ENCODE assay signal across 21 cellular contexts in the genomic region with DNA sequence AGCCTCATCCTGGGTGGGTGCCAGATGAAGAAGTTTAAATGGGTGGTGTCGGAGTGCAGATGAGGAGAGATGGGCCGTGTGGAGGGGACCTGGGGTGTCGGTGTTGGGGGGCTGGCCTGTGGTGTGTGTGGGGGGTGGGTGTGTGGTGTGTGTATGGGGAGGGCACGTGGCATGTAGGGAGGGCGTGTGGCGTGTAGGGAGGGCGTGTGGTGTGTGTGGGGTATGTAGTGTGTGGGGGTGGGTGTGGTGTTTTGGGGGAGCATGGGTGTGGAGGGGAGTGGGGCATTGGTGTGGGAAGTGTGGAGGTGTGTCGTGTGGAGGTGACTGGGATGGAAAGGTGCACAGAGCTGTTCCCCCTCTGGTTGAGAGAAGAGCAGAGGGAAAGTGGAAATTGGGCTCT. TPM values are rescaled to one million over a fixed set of nuclear protein-coding genes. Genes with fewer than 3 reads are reported as not detected.
DNase-seq lines count a peak whose midpoint lies in the region; ATAC-seq and TF ChIP-seq lines count a peak whose summit lies in the region.
"Had no signal": no experiment of that assay in that cellular context is flagged by ENCODE, and none has a peak within 500 bp of the region (broad histone marks: within the 10 kb centered on the region; RNA-seq: fewer than 3 reads in every experiment).

No MANE protein-coding gene starts in this region.

- H3K36me3 ChIP-seq in HEK293 (ENCODE audit: control insufficient read depth in 2 of 2, insufficient read depth in 1 of 2, low read length in 2 of 2) (peaks cover 0 to 26% of the 10 kb centered on the region in 2 experiments; a peak in 1 of 3 replicates), neuronal stem cell (replicated peaks in 1 of 2; ENCODE audit: control insufficient read depth in 2 of 2, insufficient read depth in 2 of 2, low read length in 2 of 2) (peaks cover 0 to 26% of the 10 kb centered on the region in 2 donors), gastroesophageal sphincter (peaks cover 0 to 31% of the 10 kb centered on the region in 2 donors)
- H3K36me3 ChIP-seq: BE2C had no signal

- no peaks in the 10 kb centered on the region for H3K79me1 ChIP-seq in neuronal stem cell (ENCODE audit: low read depth, low read length)

- peaks cover 93% of the 10 kb centered on the region for H3K4me1 Mint-ChIP-seq in dendritic cell treated with granulocyte-macrophage colony-stimulating factor and Interleukin-4, amounts not matched to agents 40 ng/mL and 50 ng/mL, for 4 days (ENCODE audit: low read depth)
- peaks cover 26 to 42% of the 10 kb centered on the region in 2 donors for H3K4me1 Mint-ChIP-seq in stimulated activated naive B cell treated with anti-CD40 and anti-IgM and Interleukin-4, amounts not matched to agents 10 μg/mL and 1 μg/mL and 100 μg/mL, for 72 hours
- H3K4me1 Mint-ChIP-seq in progenitor cell of endocrine pancreas (ENCODE audit: low read depth) = peaks cover 23% of the 10 kb centered on the region

- no peak for TF ChIP-seq POLR2A in gastroesophageal sphincter (IDR thresholded peaks at IDR 0.05)

- no peak overlapping the region for H3K4me2 ChIP-seq in neuronal stem cell (ENCODE audit: insufficient read depth, low read length, poor library complexity, severe bottlenecking)
- H3K4me2 ChIP-seq: GM23338 had no signal

- H2BK12ac ChIP-seq in neuronal stem cell (ENCODE audit: low read length) = no peak overlapping the region

- WGBS in neuronal stem cell (ENCODE audit: extremely low coverage in 2 of 2, insufficient read length in 2 of 2, insufficient replicate concordance in 1 of 2), 2 donors = 100% methylated on average over 3 of the region's 8 CpGs; no CpG with 5 or more reads in 1 of the 2 donors
- 94 to 100% methylated on average over 2 to 8 of the region's 8 CpGs for WGBS in gastroesophageal sphincter (ENCODE audit: low coverage in 1 of 2), 2 donors

- H2AFZ ChIP-seq in neuronal stem cell (ENCODE audit: low read length) = no peak overlapping the region
- H2AFZ ChIP-seq: GM23338 had no signal

- intact Hi-C loops in dendritic cell treated with granulocyte-macrophage colony-stimulating factor and Interleukin-4, amounts not matched to agents 40 ng/mL and 50 ng/mL, for 4 days (cut with micrococcal nuclease) = no loop called here

- H3K27ac ChIP-seq in HEK293 (ENCODE audit: extremely low read depth, low read depth, low read length) (no peak overlapping the region), neuronal stem cell (replicated peaks; ENCODE audit: low read length) (no peak overlapping the region), gastroesophageal sphincter (no peak overlapping the region)
- H3K27ac ChIP-seq: C4-2B had no signal

- POLR2A ChIA-PET in HEK293 (lab: Yijun Ruan, JAX) = no interaction called here

- no peak for TF ChIP-seq EP300 in gastroesophageal sphincter (IDR thresholded peaks at IDR 0.05)

- no peak for DNase-seq in neuronal stem cell (ENCODE audit: low spot score)
- no peak for DNase-seq in stimulated activated naive B cell treated with anti-CD40 and anti-IgM and Interleukin-4, amounts not matched to agents 10 μg/mL and 1 μg/mL and 100 μg/mL, for 72 hours
- no peak for DNase-seq in progenitor cell of endocrine pancreas (ENCODE audit: low spot score, unreplicated experiment)
- DNase-seq: ACHN; BE2C; Caco-2; CD4-positive, alpha-beta T cell; DMS153; DMS79; GDM1; HCEC 1CT; HFFc6 had no signal

- no peaks in the 10 kb centered on the region for H3K9me3 Mint-ChIP-seq in dendritic cell treated with granulocyte-macrophage colony-stimulating factor and Interleukin-4, amounts not matched to agents 40 ng/mL and 50 ng/mL, for 4 days
- H3K9me3 Mint-ChIP-seq in stimulated activated naive B cell treated with anti-CD40 and anti-IgM and Interleukin-4, amounts not matched to agents 10 μg/mL and 1 μg/mL and 100 μg/mL, for 72 hours = no peaks in the 10 kb centered on the region
- no peaks in the 10 kb centered on the region for H3K9me3 Mint-ChIP-seq in progenitor cell of endocrine pancreas (ENCODE audit: low read depth)
- H3K9me3 Mint-ChIP-seq: CD4-positive, alpha-beta T cell; HFFc6; IgD-negative memory B cell had no signal

- H2AK5ac ChIP-seq in neuronal stem cell (ENCODE audit: low read depth, low read length) = no peak overlapping the region

- H2BK15ac ChIP-seq in neuronal stem cell (ENCODE audit: low read length) = no peak overlapping the region

- no peak overlapping the region for H3K4me3 Mint-ChIP-seq in dendritic cell treated with granulocyte-macrophage colony-stimulating factor and Interleukin-4, amounts not matched to agents 40 ng/mL and 50 ng/mL, for 4 days
- H3K4me3 Mint-ChIP-seq in stimulated activated naive B cell treated with anti-CD40 and anti-IgM and Interleukin-4, amounts not matched to agents 10 μg/mL and 1 μg/mL and 100 μg/mL, for 72 hours = no peak overlapping the region
- no peak overlapping the region for H3K4me3 Mint-ChIP-seq in progenitor cell of endocrine pancreas (ENCODE audit: low read depth)
- H3K4me3 Mint-ChIP-seq: CD4-positive, alpha-beta T cell; GM23338; HFFc6; IgD-negative memory B cell had no signal

- H2BK120ac ChIP-seq in neuronal stem cell (ENCODE audit: low read depth, low read length) = no peak overlapping the region

- no peak overlapping the region for H4K8ac ChIP-seq in neuronal stem cell (ENCODE audit: low read depth, low read length)

- H3K14ac ChIP-seq in neuronal stem cell (ENCODE audit: low read length) = no peak overlapping the region

- H3K4ac ChIP-seq in neuronal stem cell (ENCODE audit: low read length) = no peak overlapping the region

- ATAC-seq in stimulated activated naive B cell treated with anti-CD40 and anti-IgM and Interleukin-4, amounts not matched to agents 10 μg/mL and 1 μg/mL and 100 μg/mL, for 72 hours (replicated peaks) = no peak
- ATAC-seq in gastroesophageal sphincter (no peak), GM18520 (IDR thresholded peaks at IDR 0.05; ENCODE audit: unreplicated experiment) (no peak)
- ATAC-seq: HepG2 had no signal

- H3K27ac Mint-ChIP-seq in dendritic cell treated with granulocyte-macrophage colony-stimulating factor and Interleukin-4, amounts not matched to agents 40 ng/mL and 50 ng/mL, for 4 days = peak overlapping the region; percentile 89
- peak overlapping the region; percentile 27 for H3K27ac Mint-ChIP-seq in stimulated activated naive B cell treated with anti-CD40 and anti-IgM and Interleukin-4, amounts not matched to agents 10 μg/mL and 1 μg/mL and 100 μg/mL, for 72 hours
- H3K27ac Mint-ChIP-seq in progenitor cell of endocrine pancreas = no peak overlapping the region
- H3K27ac Mint-ChIP-seq: CD4-positive, alpha-beta T cell; GM23338; HFFc6; IgD-negative memory B cell had no signal

- peak overlapping the region; percentile 16 for H3K23ac ChIP-seq in neuronal stem cell (ENCODE audit: low read depth, low read length, poor library complexity)

- H3K27me3 ChIP-seq in neuronal stem cell (ENCODE audit: control insufficient read depth in 3 of 3, insufficient read depth in 3 of 3, low read depth in 1 of 3, low read length in 3 of 3) (no peaks in the 10 kb centered on the region), gastroesophageal sphincter (no peaks in the 10 kb centered on the region)
- H3K27me3 ChIP-seq: BE2C had no signal

- peaks cover 2% of the 10 kb centered on the region for H3K27me3 Mint-ChIP-seq in dendritic cell treated with granulocyte-macrophage colony-stimulating factor and Interleukin-4, amounts not matched to agents 40 ng/mL and 50 ng/mL, for 4 days
- H3K27me3 Mint-ChIP-seq in stimulated activated naive B cell treated with anti-CD40 and anti-IgM and Interleukin-4, amounts not matched to agents 10 μg/mL and 1 μg/mL and 100 μg/mL, for 72 hours = no peaks in the 10 kb centered on the region
- peaks cover 8% of the 10 kb centered on the region for H3K27me3 Mint-ChIP-seq in progenitor cell of endocrine pancreas
- H3K27me3 Mint-ChIP-seq: CD4-positive, alpha-beta T cell; IgD-negative memory B cell had no signal

- no peak overlapping the region for H3K4me3 ChIP-seq in HEK293 (ENCODE audit: low read depth, low read length)
- H3K4me3 ChIP-seq in neuronal stem cell (ENCODE audit: low read length in 2 of 2) = no peak overlapping the region
- H3K4me3 ChIP-seq in gastroesophageal sphincter = no peak overlapping the region
- H3K4me3 ChIP-seq: GM23338 had no signal

- H3K4me1 ChIP-seq in HEK293 (ENCODE audit: control insufficient read depth, insufficient read depth, low read length) (no peaks in the 10 kb centered on the region), neuronal stem cell (ENCODE audit: control insufficient read depth in 2 of 2, insufficient read depth in 1 of 2, low read depth in 1 of 2, low read length in 2 of 2) (no peaks in the 10 kb centered on the region), gastroesophageal sphincter (no peaks in the 10 kb centered on the region)
- H3K4me1 ChIP-seq: BE2C, Caco-2 had no signal

- no peak overlapping the region for H3K18ac ChIP-seq in neuronal stem cell (ENCODE audit: low read length)

- peaks cover 73% of the 10 kb centered on the region for H3K36me3 Mint-ChIP-seq in dendritic cell treated with granulocyte-macrophage colony-stimulating factor and Interleukin-4, amounts not matched to agents 40 ng/mL and 50 ng/mL, for 4 days (ENCODE audit: low read depth)
- H3K36me3 Mint-ChIP-seq in stimulated activated naive B cell treated with anti-CD40 and anti-IgM and Interleukin-4, amounts not matched to agents 10 μg/mL and 1 μg/mL and 100 μg/mL, for 72 hours = peaks cover 16 to 17% of the 10 kb centered on the region in 2 donors
- H3K36me3 Mint-ChIP-seq in progenitor cell of endocrine pancreas (ENCODE audit: insufficient read depth) = peaks cover 5% of the 10 kb centered on the region

- no peaks in the 10 kb centered on the region for H3K9me3 ChIP-seq in HEK293 (ENCODE audit: control insufficient read depth, insufficient read depth, low read depth, low read length)
- H3K9me3 ChIP-seq in neuronal stem cell (replicated peaks in 1 of 2; ENCODE audit: control insufficient read depth in 2 of 2, insufficient read depth in 1 of 2, low read depth in 1 of 2, low read length in 2 of 2) = no peaks in the 10 kb centered on the region
- H3K9me3 ChIP-seq in gastroesophageal sphincter = no peaks in the 10 kb centered on the region
- H3K9me3 ChIP-seq: BE2C, Caco-2 had no signal

- no peak for TF ChIP-seq CTCF in HEK293 (tag by site-specific recombination; IDR thresholded peaks at IDR 0.05)
- TF ChIP-seq CTCF in gastroesophageal sphincter (IDR thresholded peaks at IDR 0.05) = no peak
- TF ChIP-seq CTCF in progenitor cell of endocrine pancreas (IDR thresholded peaks at IDR 0.05; ENCODE audit: unreplicated experiment) = no peak

- H3K9ac ChIP-seq in neuronal stem cell (ENCODE audit: low read depth, low read length, poor library complexity) = no peak overlapping the region

- CTCF ChIA-PET in HEK293 (lab: Yijun Ruan, JAX) = interaction anchor here (1.0 to 2.9 kb wide), 2 partner anchors 11 to 48 kb away, joined by 3 to 14 read pairs; no protein-coding TSS in a partner anchor

- H4K91ac ChIP-seq in neuronal stem cell (ENCODE audit: low read depth, low read length, poor library complexity) = no peak overlapping the region

- H2BK5ac ChIP-seq in neuronal stem cell (ENCODE audit: low read length) = no peak overlapping the region

TF ChIP-seq in HEK293, 187 proteins besides CTCF, POLR2A, EP300 and RAD21 (continues in another document):
- no peak for TF ChIP-seq ZNF600 (tag by site-specific recombination; IDR thresholded peaks at IDR 0.05)
- TF ChIP-seq ZFHX2 (tag by site-specific recombination; conservative IDR thresholded peaks at IDR 0.05) = peak; percentile 71

RNA-seq across cellular contexts. Expression of a gene that starts 34.5 kb away (rescaled TPM):
- polyA plus RNA-seq in neuronal stem cell (2013, experiment 1 of 2) = not detected
- not detected for polyA plus RNA-seq in neuronal stem cell (2013, experiment 2 of 2)
- under 1 TPM in 1 of 4 donors, not detected in 3; 0.27 TPM for total RNA-seq in gastroesophageal sphincter
- not detected in 2 replicates for total RNA-seq in progenitor cell of endocrine pancreas
- total RNA-seq: Caco-2; CD4-positive, alpha-beta T cell; Daoy; GM23338; HepG2; HFFc6 had no signal
- polyA plus RNA-seq: HepG2, IgD-negative memory B cell had no signal
